Comparison of ENCODE assay signal across 8 cellular contexts in genomic region chrX:49053223-49054072, GRCh38. TPM values are rescaled to one million over a fixed set of nuclear protein-coding genes. Genes with fewer than 3 reads are reported as not detected.
DNase-seq lines count a peak whose midpoint lies in the region; ATAC-seq and TF ChIP-seq lines count a peak whose summit lies in the region.

No MANE protein-coding gene starts in this region.

- H3K9me3 Mint-ChIP-seq in T-cell = no peaks in the 10 kb centered on the region

- H3K27me3 Mint-ChIP-seq in T-cell = peaks cover 0 to 12% of the 10 kb centered on the region in 2 donors

- H3K9ac ChIP-seq in smooth muscle cell (ENCODE audit: low read depth) = peak overlapping the region; percentile 86

- no peaks in the 10 kb centered on the region for H3K36me3 ChIP-seq in smooth muscle cell (ENCODE audit: low read depth)

- H3K27me3 ChIP-seq in smooth muscle cell (ENCODE audit: low read depth) = no peaks in the 10 kb centered on the region

- H3K27ac ChIP-seq in smooth muscle cell (ENCODE audit: low read depth) = peak overlapping the region; percentile 77

- WGBS in smooth muscle cell (ENCODE audit: low lambda C conversion rate) = 43% methylated on average over 37 of the region's 79 CpGs

- no peak for TF ChIP-seq CTCF in smooth muscle cell (IDR thresholded peaks at IDR 0.05; ENCODE audit: borderline replicate concordance, insufficient read depth, poor library complexity, severe bottlenecking)

- H3K4me3 Mint-ChIP-seq in T-cell = peak overlapping the region; percentile 74 to 83 (median 75)

- in situ Hi-C loops in G401 (cut with HindIII; ENCODE audit: low sequenced_read_pairs) = no loop called here
- in situ Hi-C loops in KBM-7 (cut with MboI; ENCODE audit: low pct_unique_long_range_greater_than_20kb, low sequenced_read_pairs) = no loop called here

- DNase-seq in G401 (ENCODE audit: low spot score) = peak; percentile 58
- peak; percentile 74 for DNase-seq in KBM-7
- peak in 33 of 34 experiments; percentile 15 to 66 (median 50) for DNase-seq in T-cell
- peak; percentile 84 for DNase-seq in astrocyte of the hippocampus (ENCODE audit: low read depth, low spot score)
- peak; percentile 15 for DNase-seq in smooth muscle cell (lab: John Stamatoyannopoulos, UW; ENCODE audit: unreplicated experiment)
- no peak for DNase-seq in NOMO-1 treated with DMSO at 0.1 percent for 48 hours (lab: John Stamatoyannopoulos, UW; ENCODE audit: unreplicated experiment)
- no peak for DNase-seq in NCI-H226

- peaks cover 8% of the 10 kb centered on the region for H3K9me3 ChIP-seq in iPS-18c (ENCODE audit: control insufficient read depth, insufficient read depth, low read length)
- H3K9me3 ChIP-seq in smooth muscle cell (replicated peaks; ENCODE audit: low read depth) = no peaks in the 10 kb centered on the region

- no peaks in the 10 kb centered on the region for H3K36me3 Mint-ChIP-seq in T-cell

- H3K27ac Mint-ChIP-seq in T-cell = peak overlapping the region; percentile 91 to 92

- H2AFZ ChIP-seq in smooth muscle cell (ENCODE audit: low read depth) = peak overlapping the region; percentile 30

- H3K4me3 ChIP-seq in iPS-18c (ENCODE audit: insufficient read depth, low read depth, low read length) (peak overlapping the region; percentile 60), smooth muscle cell (peak overlapping the region; percentile 62)

- peak; percentile 79 to 84 (median 83) for ATAC-seq in T-cell (replicated peaks in 1 of 4)

- POLR2A ChIA-PET in T-cell (lab: Charles Lee) = no interaction called here

- no peaks in the 10 kb centered on the region for H3K79me2 ChIP-seq in smooth muscle cell (ENCODE audit: low read depth)

- H3F3A ChIP-seq in smooth muscle cell (ENCODE audit: low read depth) = no peaks in the 10 kb centered on the region

- no peaks in the 10 kb centered on the region for H3K4me1 ChIP-seq in smooth muscle cell (ENCODE audit: low read depth)

- H3K4me1 Mint-ChIP-seq in T-cell = peaks cover 22 to 31% (median 28%) of the 10 kb centered on the region in 3 donors

- H4K20me1 ChIP-seq in smooth muscle cell (ENCODE audit: low read depth) = no peaks in the 10 kb centered on the region

- peak overlapping the region; percentile 86 for H3K4me2 ChIP-seq in smooth muscle cell

- CTCF ChIA-PET in T-cell (lab: Charles Lee) = no interaction called here

RNA-seq across cellular contexts. Expression of gene CCDC120, which starts 5.4 kb away (rescaled TPM):
- total RNA-seq in G401 (2014; rRNA removed; shearing (Covaris generic)) = 0.12 and 0.98 TPM in 2 replicates
- 10 to 100 TPM in 2 of 5 donors, 1 to 10 TPM in 3; 8.5 to 14.9 (median 9.1) TPM for total RNA-seq in T-cell
- 1.3 and 2.0 TPM in 2 replicates for total RNA-seq in smooth muscle cell
- 5.4 and 9.9 TPM in 2 replicates for polyA plus RNA-seq in smooth muscle cell

RNA-seq across cellular contexts. Expression of gene TFE3, which starts 10.3 kb away (rescaled TPM):
- 27.3 and 50.0 TPM in 2 replicates for total RNA-seq in G401 (2014; rRNA removed; shearing (Covaris generic))
- total RNA-seq in T-cell = 10 to 100 TPM; 34.3 to 38.8 (median 35.6) TPM
- 23.6 and 27.0 TPM in 2 replicates for total RNA-seq in smooth muscle cell
- polyA plus RNA-seq in smooth muscle cell = 35.2 and 40.7 TPM in 2 replicates

RNA-seq across cellular contexts. Expression of gene PRAF2, which starts 20.4 kb away (rescaled TPM):
- total RNA-seq in G401 (2014; rRNA removed; shearing (Covaris generic)) = 4.6 and 10.8 TPM in 2 replicates
- 10 to 100 TPM; 17.5 to 34.5 (median 34.0) TPM for total RNA-seq in T-cell
- total RNA-seq in smooth muscle cell = 21.3 and 43.6 TPM in 2 replicates
- polyA plus RNA-seq in smooth muscle cell = 134 and 143 TPM in 2 replicates

RNA-seq across cellular contexts. Expression of gene WDR45, which starts 26.2 kb away (rescaled TPM):
- total RNA-seq in G401 (2014; rRNA removed; shearing (Covaris generic)) = 18.6 and 36.0 TPM in 2 replicates
- total RNA-seq in T-cell (100 to 1,000 TPM in 3 of 5 donors, 10 to 100 TPM in 2; 66.2 to 134 (median 112) TPM), smooth muscle cell (31.4 and 39.6 TPM in 2 replicates)
- 38.9 and 49.1 TPM in 2 replicates for polyA plus RNA-seq in smooth muscle cell

RNA-seq across cellular contexts. Expression of gene GRIPAP1, which starts 51.4 kb away (rescaled TPM):
- 19.1 and 22.9 TPM in 2 replicates for total RNA-seq in G401 (2014; rRNA removed; shearing (Covaris generic))
- 100 to 1,000 TPM in 3 of 5 donors, 10 to 100 TPM in 2; 85.2 to 123 (median 104) TPM for total RNA-seq in T-cell
- 10.0 and 13.9 TPM in 2 replicates for total RNA-seq in smooth muscle cell
- polyA plus RNA-seq in smooth muscle cell = 14.9 and 20.2 TPM in 2 replicates

Comparison
In these comparisons a context has a peak if more than half of its experiments do, and no peak if none do; other contexts are left out.
1. DNase-seq: peak in G401 (single experiment), KBM-7 (single experiment), T-cell (33 of 34), astrocyte of the hippocampus (single experiment) and smooth muscle cell (single experiment); none in NOMO-1 treated with DMSO at 0.1 percent for 48 hours (single experiment) and NCI-H226 (single experiment).